ENCODE assay signal across 8 cellular contexts in the genomic region with DNA sequence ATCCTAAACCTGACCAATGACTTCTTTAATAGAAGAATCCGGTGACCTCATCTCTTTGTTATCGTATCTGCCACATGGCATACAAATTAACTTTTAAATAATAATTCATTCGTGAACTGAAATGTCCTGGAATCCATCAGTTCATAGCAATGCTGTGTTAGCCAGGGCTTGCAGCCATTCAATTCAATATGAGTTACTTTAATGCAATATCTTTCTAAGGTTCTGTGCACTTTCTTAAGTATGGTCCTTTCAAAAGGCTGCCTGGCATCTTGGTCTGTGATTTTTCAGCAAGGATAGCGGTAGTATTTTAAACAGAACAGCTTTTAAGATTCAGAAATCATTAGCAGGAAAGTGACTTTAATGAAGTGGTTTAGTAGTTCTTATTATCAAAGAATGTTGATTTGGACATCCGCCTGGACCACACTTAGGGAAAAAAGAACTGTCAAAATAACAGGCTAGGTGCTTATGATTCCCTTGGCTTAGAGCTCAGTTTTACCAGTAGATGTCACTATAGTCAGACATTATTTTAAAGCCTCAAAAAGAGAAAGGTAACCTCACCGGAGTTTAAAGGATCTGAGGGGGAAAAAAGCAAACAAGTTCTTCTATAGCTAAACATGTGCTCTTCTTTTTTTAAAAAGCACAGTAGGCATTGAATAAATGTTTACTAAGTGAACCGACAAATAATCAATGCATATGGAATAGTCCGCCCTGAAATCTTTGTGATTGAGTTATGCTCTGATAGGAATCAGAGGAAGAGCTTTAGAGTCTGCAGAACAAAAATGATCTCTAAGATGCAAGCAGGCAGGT. TPM values are rescaled to one million over a fixed set of nuclear protein-coding genes. Genes with fewer than 3 reads are reported as not detected.
A peak's percentile ranks its signal among the peaks of the same experiment; 100 is the strongest.
DNase-seq lines count a peak whose midpoint lies in the region; ATAC-seq and TF ChIP-seq lines count a peak whose summit lies in the region.

No MANE protein-coding gene starts in this region.

- WGBS in prostate gland: 53% methylated on average over 8 of the region's 8 CpGs

- no peak overlapping the region for H3K27ac ChIP-seq in prostate gland

- TF ChIP-seq POLR2A in prostate gland (IDR thresholded peaks at IDR 0.05): no peak

- peak; percentile 64 for TF ChIP-seq CTCF in fibroblast of the aortic adventitia (IDR thresholded peaks at IDR 0.05; ENCODE audit: insufficient read depth, low read length)
- TF ChIP-seq CTCF in prostate gland (IDR thresholded peaks at IDR 0.05): peak in 3 of 4 experiments; percentile 42 to 69 (median 62)

- no peak for DNase-seq in Right ventricle myocardium superior
- no peak for DNase-seq in Right ventricle myocardium inferior (ENCODE audit: missing footprints)
- peak; percentile 48 for DNase-seq in OCI-M1 (lab: John Stamatoyannopoulos, UW)
- peak; percentile 67 for DNase-seq in fibroblast of the aortic adventitia (ENCODE audit: low read depth)
- no peak for DNase-seq in prostate gland (ENCODE audit: low spot score)
- DNase-seq in activated CD8-positive, alpha-beta memory T cell treated with anti-CD3 and anti-CD28 coated beads, Interleukin-2, amount 50 U/mL, for 48 hours: no peak
- no peak for DNase-seq in COLO668 (lab: John Stamatoyannopoulos, UW; ENCODE audit: unreplicated experiment)

- ATAC-seq in Right ventricle myocardium superior (ENCODE audit: poor library complexity) (peak; percentile 73), Right ventricle myocardium inferior (no peak), GM21447 (IDR thresholded peaks at IDR 0.05; ENCODE audit: unreplicated experiment) (no peak)

- intact Hi-C loops in Right ventricle myocardium superior (cut with DNase I): loop anchor here (2.0 kb wide), 1 partner anchor 404 kb away; no protein-coding TSS in a partner anchor
- intact Hi-C loops in Right ventricle myocardium inferior (cut with DNase I): loop anchor here (1.0 to 10.0 kb wide), 3 partner anchors 161 to 528 kb away; no protein-coding TSS in a partner anchor
- intact Hi-C loops in prostate gland (cut with DNase I): loop anchor here (2.0 to 5.0 kb wide), 4 partner anchors 161 to 526 kb away; a partner anchor contains a TSS

- H3K4me1 ChIP-seq in prostate gland (replicated peaks): no peaks in the 10 kb centered on the region

- H3K27me3 ChIP-seq in prostate gland (replicated peaks; ENCODE audit: insufficient read depth): no peaks in the 10 kb centered on the region

- H3K36me3 ChIP-seq in prostate gland: no peaks in the 10 kb centered on the region

- no peaks in the 10 kb centered on the region for H3K9me3 ChIP-seq in prostate gland

- H3K4me3 ChIP-seq in fibroblast of the aortic adventitia (ENCODE audit: low read depth, low read length) (no peak overlapping the region), prostate gland (no peak overlapping the region)

RNA-seq across cellular contexts. Expression of a gene that starts 22.7 kb away (rescaled TPM):
- total RNA-seq in Right ventricle myocardium superior: 1.7 TPM
- 1.8 TPM for total RNA-seq in Right ventricle myocardium inferior
- total RNA-seq in fibroblast of the aortic adventitia (ENCODE audit: low replicate concordance): 3.8 and 6.2 TPM in 2 replicates
- 1 to 10 TPM; 2.3 to 5.9 TPM for total RNA-seq in prostate gland

Comparison
In these comparisons a context has a peak if more than half of its experiments do, and no peak if none do; other contexts are left out.
1. DNase-seq: peak in OCI-M1 (single experiment) and fibroblast of the aortic adventitia (single experiment); none in Right ventricle myocardium superior (single experiment), Right ventricle myocardium inferior (single experiment), prostate gland (single experiment), activated CD8-positive, alpha-beta memory T cell treated with anti-CD3 and anti-CD28 coated beads, Interleukin-2, amount 50 U/mL, for 48 hours (single experiment) and COLO668 (single experiment).